In the genomic region with DNA sequence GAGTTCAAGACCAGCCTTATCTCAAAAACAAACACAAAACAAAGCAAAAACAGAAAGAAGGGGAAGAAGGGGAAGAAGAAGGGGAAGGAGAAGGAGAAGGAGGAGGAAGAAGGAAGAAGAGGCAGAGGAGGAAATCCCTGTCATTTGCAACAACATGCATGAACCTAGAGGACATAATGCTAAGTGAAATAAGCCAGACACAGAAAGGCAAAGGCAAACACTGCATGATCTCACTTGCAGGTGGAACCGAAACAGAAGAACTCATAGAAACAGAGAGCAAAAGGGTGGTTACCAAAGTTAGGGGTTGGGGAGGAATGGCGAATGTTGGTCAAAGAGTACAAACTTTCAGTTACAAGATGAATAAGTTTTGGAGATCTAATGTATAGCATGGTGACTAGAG, we compare ENCODE assay signal across 9 cellular contexts.
DNase-seq lines count a peak whose midpoint lies in the region; ATAC-seq and TF ChIP-seq lines count a peak whose summit lies in the region.
"Had no signal": no experiment of that assay in that cellular context is flagged by ENCODE, and none has a peak within 500 bp of the region (broad histone marks: within the 10 kb centered on the region; RNA-seq: fewer than 3 reads in every experiment).

No MANE protein-coding gene starts in this region.

- H3K9me3 ChIP-seq in mucosa of descending colon (no peaks in the 10 kb centered on the region), aorta (ENCODE audit: control insufficient read depth, low read length) (no peaks in the 10 kb centered on the region)
- H3K9me3 ChIP-seq: testis had no signal

- peaks cover 8% of the 10 kb centered on the region for H3K4me1 ChIP-seq in mucosa of descending colon (ENCODE audit: low read depth)
- no peaks in the 10 kb centered on the region for H3K4me1 ChIP-seq in aorta (ENCODE audit: control insufficient read depth in 1 of 2, insufficient read depth in 2 of 2, low read length in 2 of 2)
- H3K4me1 ChIP-seq: testis had no signal

- 95 to 98% methylated on average over 2 of the region's 2 CpGs for WGBS in aorta, 2 donors

- DNase-seq in mucosa of descending colon (no peak), aorta (no peak), amygdala (lab: John Stamatoyannopoulos, UW) (no peak), NCI-H1092 (lab: John Stamatoyannopoulos, UW) (no peak)
- DNase-seq: testis had no signal

- H3K27me3 ChIP-seq in aorta (ENCODE audit: control insufficient read depth in 1 of 2, insufficient read depth in 2 of 2, low read length in 1 of 2), result no peaks in the 10 kb centered on the region
- H3K27me3 ChIP-seq: cardiac muscle cell, testis had no signal

- TF ChIP-seq CTCF in mucosa of descending colon (IDR thresholded peaks at IDR 0.05), result no peak

- ATAC-seq in GM18870 (IDR thresholded peaks at IDR 0.05; ENCODE audit: unreplicated experiment) (peak; percentile 43), GM21529 (IDR thresholded peaks at IDR 0.05; ENCODE audit: unreplicated experiment) (peak; percentile 47), HG03442 (IDR thresholded peaks at IDR 0.05; ENCODE audit: unreplicated experiment) (peak; percentile 33), mucosa of descending colon (peak; percentile 38), aorta (ENCODE audit: low FRiP score) (no peak)

- no peak overlapping the region for H3K4me3 ChIP-seq in mucosa of descending colon
- no peak overlapping the region for H3K4me3 ChIP-seq in aorta (ENCODE audit: low read length in 2 of 2)
- H3K4me3 ChIP-seq: cardiac muscle cell, testis had no signal

- intact Hi-C loops in mucosa of descending colon (cut with DNase I, micrococcal nuclease), result no loop called here
- intact Hi-C loops in aorta (cut with DNase I), result no loop called here

- H3K36me3 ChIP-seq in mucosa of descending colon (ENCODE audit: low read depth) (no peaks in the 10 kb centered on the region), aorta (ENCODE audit: control insufficient read depth in 1 of 2, insufficient read depth in 2 of 2, low read length in 1 of 2) (no peaks in the 10 kb centered on the region)
- H3K36me3 ChIP-seq: cardiac muscle cell had no signal

- H3K27ac ChIP-seq in aorta (ENCODE audit: low read depth in 1 of 2, low read length in 2 of 2), result no peak overlapping the region
- H3K27ac ChIP-seq: cardiac muscle cell, testis had no signal
